In the genomic region with DNA sequence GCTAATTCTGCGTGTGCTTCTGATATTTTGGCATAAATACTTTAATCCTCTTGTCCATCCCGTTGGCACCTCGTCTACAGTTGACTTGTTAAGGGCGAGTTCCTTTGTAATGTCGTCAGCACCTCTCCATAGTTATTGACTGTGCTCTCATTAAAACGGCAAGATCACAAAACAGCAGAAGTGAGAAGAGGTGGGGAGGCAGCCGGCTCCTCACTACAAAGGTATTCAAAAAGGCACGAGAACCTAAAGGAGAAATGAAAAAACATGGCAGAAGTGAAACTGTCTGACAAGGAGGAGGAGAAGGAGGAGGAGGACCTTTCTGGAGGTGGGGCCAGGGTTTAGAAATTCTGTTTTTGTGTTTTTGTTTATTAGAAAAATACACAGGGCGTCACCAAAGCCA, we compare ENCODE assay signal across 11 cellular contexts.
DNase-seq lines count a peak whose midpoint lies in the region; ATAC-seq and TF ChIP-seq lines count a peak whose summit lies in the region.
"Had no signal": no experiment of that assay in that cellular context is flagged by ENCODE, and none has a peak within 500 bp of the region (broad histone marks: within the 10 kb centered on the region; RNA-seq: fewer than 3 reads in every experiment).

No MANE protein-coding gene starts in this region.

- in situ Hi-C loops in mammary epithelial cell (cut with MboI; ENCODE audit: low sequenced_read_pairs in 2 of 2) = no loop called here

- WGBS in mammary epithelial cell (ENCODE audit: low coverage, missing lambda C conversion rate) = 81% methylated on average over 9 of the region's 9 CpGs

- H3K36me3 ChIP-seq in mammary epithelial cell (ENCODE audit: insufficient read depth, low read length) = no peaks in the 10 kb centered on the region

- no peaks in the 10 kb centered on the region for H3K9me3 Mint-ChIP-seq in IgD-negative memory B cell

- H3K27me3 Mint-ChIP-seq in IgD-negative memory B cell = peaks cover 1% of the 10 kb centered on the region

- no peaks in the 10 kb centered on the region for H3K9me3 ChIP-seq in mammary epithelial cell (replicated peaks; ENCODE audit: insufficient read depth, low read length)

- no peak overlapping the region for H3K4me2 ChIP-seq in mammary epithelial cell (ENCODE audit: insufficient read depth, low read depth, low read length)
- H3K4me2 ChIP-seq: KMS-11 had no signal

- no peaks in the 10 kb centered on the region for H3K36me3 Mint-ChIP-seq in IgD-negative memory B cell

- H4K20me1 ChIP-seq in mammary epithelial cell (ENCODE audit: insufficient read depth, low read length) = no peaks in the 10 kb centered on the region

- H3K79me2 ChIP-seq in mammary epithelial cell (ENCODE audit: insufficient read depth, low read length) = no peaks in the 10 kb centered on the region

- ATAC-seq in GM19043 (IDR thresholded peaks at IDR 0.05; ENCODE audit: low read depth, unreplicated experiment) (peak; percentile 82), HG02610 (IDR thresholded peaks at IDR 0.05; ENCODE audit: unreplicated experiment) (peak; percentile 76)

- H3K4me1 Mint-ChIP-seq in IgD-negative memory B cell = peaks cover 56 to 79% (median 75%) of the 10 kb centered on the region in 3 donors

- dilution Hi-C loops in mammary epithelial cell (cut with HindIII; ENCODE audit: low sequenced_read_pairs) = no loop called here

- no peak overlapping the region for H3K9ac ChIP-seq in mammary epithelial cell (ENCODE audit: insufficient read depth, low read length)
- H3K9ac ChIP-seq: KMS-11 had no signal

- peak overlapping the region; percentile 64 to 97 (median 94) for H3K27ac Mint-ChIP-seq in IgD-negative memory B cell

- no peaks in the 10 kb centered on the region for H3K27me3 ChIP-seq in mammary epithelial cell (ENCODE audit: insufficient read depth, low read length)

- intact Hi-C loops in mammary epithelial cell (cut with micrococcal nuclease) = no loop called here

- TF ChIP-seq CTCF in mammary epithelial cell (conservative IDR thresholded peaks at IDR 0.05 in 1 of 2, IDR thresholded peaks at IDR 0.05 in 1 of 2; ENCODE audit: extremely low read depth in 1 of 2, insufficient read depth in 1 of 2, low read depth in 1 of 2, low read length in 2 of 2) = no peak

- CTCF ChIA-PET in mammary epithelial cell (lab: Charles Lee; ENCODE audit: low non-redundant PET) = no interaction called here

- H3K4me3 ChIP-seq in mammary epithelial cell (replicated peaks in 1 of 3; ENCODE audit: insufficient read depth in 1 of 3, low read depth in 2 of 3, low read length in 3 of 3) = no peak overlapping the region
- H3K4me3 ChIP-seq: smooth muscle cell had no signal

- no TSS peak for BruUV-seq in mammary epithelial cell (replicated peaks; lab: Mats Ljungman, UMichigan)

- no peaks in the 10 kb centered on the region for H3K4me1 ChIP-seq in mammary epithelial cell (ENCODE audit: insufficient read depth, low read length)

- H3K27ac ChIP-seq in mammary epithelial cell (ENCODE audit: insufficient read depth, low read depth, low read length) = no peak overlapping the region
- H3K27ac ChIP-seq: KMS-11 had no signal

- peak overlapping the region; percentile 14 to 80 (median 33) for H3K4me3 Mint-ChIP-seq in IgD-negative memory B cell

- H2AFZ ChIP-seq in mammary epithelial cell (ENCODE audit: low read depth, low read length) = no peak overlapping the region

- peak; percentile 32 for DNase-seq in pons (ENCODE audit: low spot score)
- no peak for DNase-seq in stimulated activated CD4-positive, alpha-beta T cell treated with anti-CD3 and anti-CD28 coated beads, Interleukin-12 subunit alpha, Interleukin-12 subunit beta, amount 100 ng/mL, for 4 hours
- DNase-seq in NCI-H2029 (lab: John Stamatoyannopoulos, UW) = no peak
- DNase-seq in mammary epithelial cell = no peak
- DNase-seq in kidney glomerular epithelial cell (lab: John Stamatoyannopoulos, UW) = no peak
- DNase-seq: dermis blood vessel endothelial cell had no signal
